In genomic region chr5:73140801-73141200, GRCh38 we compare ENCODE assay signal across 39 cellular contexts. TPM values are rescaled to one million over a fixed set of nuclear protein-coding genes. Genes with fewer than 3 reads are reported as not detected.
"Had no signal": no experiment of that assay in that cellular context is flagged by ENCODE, and none has a peak within 500 bp of the region (broad histone marks: within the 10 kb centered on the region; RNA-seq: fewer than 3 reads in every experiment).

No MANE protein-coding gene starts in this region.

- H3K36me3 ChIP-seq: MG63 had no signal

- H3K27me3 ChIP-seq: MG63 had no signal

- H3K4me3 ChIP-seq: MG63 had no signal

- H3K9me3 ChIP-seq: MG63 had no signal

- DNase-seq: Kasumi-1, MG63, MM.1S, MV-4-11, NCI-H1048, NCI-H1092, NCI-H1092 treated with DMSO at 0.1 percent for 48 hours, NCI-H1105, NCI-H1105 treated with DMSO at 0.1 percent for 48 hours, NCI-H1417, NCI-H1417 treated with DMSO at 0.1 percent for 48 hours, NCI-H1436, NCI-H1436 treated with DMSO at 0.1 percent for 48 hours, NCI-H146, NCI-H1694, NCI-H1694 treated with DMSO at 0.1 percent for 48 hours, NCI-H187, NCI-H187 treated with DMSO at 0.1 percent for 48 hours, NCI-H1930, NCI-H2029, NCI-H2029 treated with DMSO at 0.1 percent for 48 hours, NCI-H2081, NCI-H2081 treated with DMSO at 0.1 percent for 48 hours, NCI-H2107, NCI-H2171, NCI-H2171 treated with DMSO at 0.1 percent for 48 hours, NCI-H2227 treated with DMSO at 0.1 percent for 48 hours, NCI-H226, NCI-H345, NCI-H446, NCI-H446 treated with DMSO at 0.1 percent for 48 hours, NCI-H510A, NCI-H510A treated with DMSO at 0.1 percent for 48 hours, NCI-H524 treated with DMSO at 0.1 percent for 48 hours, NCI-H526 had no signal

RNA-seq across cellular contexts. Expression of gene TMEM174, which starts 32.2 kb away (rescaled TPM):
- total RNA-seq: LHCN-M2, M059J, MCF 10A, NCI-H460 had no signal
